20 cellular contexts compared by ENCODE assay signal in genomic region chr14:75067212-75067611, GRCh38. TPM values are rescaled to one million over a fixed set of nuclear protein-coding genes. Genes with fewer than 3 reads are reported as not detected.
DNase-seq lines count a peak whose midpoint lies in the region; ATAC-seq and TF ChIP-seq lines count a peak whose summit lies in the region.
"Had no signal": no experiment of that assay in that cellular context is flagged by ENCODE, and none has a peak within 500 bp of the region (broad histone marks: within the 10 kb centered on the region; RNA-seq: fewer than 3 reads in every experiment).

No MANE protein-coding gene starts in this region.

- peaks cover 2% of the 10 kb centered on the region in 2 donors for H3K36me3 Mint-ChIP-seq in activated T-cell treated with anti-CD3 and anti-CD28 coated beads, Interleukin-2, amount 50 U/mL, for 72 hours (ENCODE audit: insufficient read depth in 2 of 2)
- H3K36me3 Mint-ChIP-seq: CD14-positive monocyte had no signal

- no peak overlapping the region for H3K4me3 Mint-ChIP-seq in activated T-cell treated with anti-CD3 and anti-CD28 coated beads, Interleukin-2, amount 50 U/mL, for 72 hours
- H3K4me3 Mint-ChIP-seq: CD14-positive monocyte, GM23338 had no signal

- H3K79me2 ChIP-seq in OCI-LY1 (ENCODE audit: insufficient read depth, low read length) = 0 out of 2 replicates have a peak, but pooled peaks cover 13% of the 10 kb centered on the region
- H3K79me2 ChIP-seq in Karpas-422 (ENCODE audit: low read length) = peaks cover 22% of the 10 kb centered on the region

- H3K4me1 ChIP-seq in OCI-LY1 (ENCODE audit: insufficient read depth, low read length, severe bottlenecking) = peaks cover 42% of the 10 kb centered on the region
- peaks cover 33 to 61% (median 50%) of the 10 kb centered on the region in 4 donors for H3K4me1 ChIP-seq in esophagus muscularis mucosa
- H3K4me1 ChIP-seq in rectal smooth muscle tissue (ENCODE audit: control insufficient read depth, insufficient read depth, low read length) = peaks cover 17% of the 10 kb centered on the region
- peaks cover 42% of the 10 kb centered on the region for H3K4me1 ChIP-seq in Karpas-422 (ENCODE audit: low read length)

- H3K36me3 ChIP-seq in OCI-LY1 (ENCODE audit: insufficient read depth, low read length) (no peaks in the 10 kb centered on the region), esophagus muscularis mucosa (no peaks in the 10 kb centered on the region), rectal smooth muscle tissue (ENCODE audit: control insufficient read depth, insufficient read depth, low read length) (no peaks in the 10 kb centered on the region), Karpas-422 (ENCODE audit: insufficient read depth, low read length) (no peaks in the 10 kb centered on the region)

- H2AFZ ChIP-seq in OCI-LY1 (ENCODE audit: low read length) = no peak overlapping the region
- no peak overlapping the region for H2AFZ ChIP-seq in Karpas-422 (ENCODE audit: low read length)
- H2AFZ ChIP-seq: GM23338 had no signal

- H3F3A ChIP-seq in OCI-LY1 (ENCODE audit: insufficient read depth, low read length) = no peaks in the 10 kb centered on the region

- H4K20me1 ChIP-seq in OCI-LY1 (ENCODE audit: insufficient read depth, low read length) = no peaks in the 10 kb centered on the region
- H4K20me1 ChIP-seq in Karpas-422 (ENCODE audit: insufficient read depth, low read depth, low read length) = no peaks in the 10 kb centered on the region

- TF ChIP-seq POLR2A in esophagus muscularis mucosa (IDR thresholded peaks at IDR 0.05; ENCODE audit: low read depth) = no peak

- H3K9me3 Mint-ChIP-seq in activated T-cell treated with anti-CD3 and anti-CD28 coated beads, Interleukin-2, amount 50 U/mL, for 72 hours = no peaks in the 10 kb centered on the region
- H3K9me3 Mint-ChIP-seq: CD14-positive monocyte, GM23338 had no signal

- WGBS in esophagus muscularis mucosa = 89% methylated on average over 1 of the region's 1 CpG

- H3K27me3 ChIP-seq in OCI-LY1 (ENCODE audit: insufficient read depth, low read length) = no peaks in the 10 kb centered on the region
- no peaks in the 10 kb centered on the region for H3K27me3 ChIP-seq in esophagus muscularis mucosa
- no peaks in the 10 kb centered on the region for H3K27me3 ChIP-seq in rectal smooth muscle tissue (ENCODE audit: control insufficient read depth, insufficient read depth, low read length)
- no peaks in the 10 kb centered on the region for H3K27me3 ChIP-seq in Karpas-422 (ENCODE audit: low read length)
- H3K27me3 ChIP-seq: SJSA1 had no signal

- H3K4me3 ChIP-seq in OCI-LY1 (ENCODE audit: low read depth, low read length, poor library complexity, severe bottlenecking) (peak overlapping the region; percentile 74), esophagus muscularis mucosa (no peak overlapping the region), rectal smooth muscle tissue (ENCODE audit: low read length) (no peak overlapping the region), Karpas-422 (ENCODE audit: low read length) (no peak overlapping the region)
- H3K4me3 ChIP-seq: SJSA1 had no signal

- H3K27ac ChIP-seq in OCI-LY1 (ENCODE audit: low read depth, low read length, poor library complexity, severe bottlenecking) (peak overlapping the region; percentile 39), esophagus muscularis mucosa (replicated peaks in 1 of 4) (peak overlapping the region in 3 of 4 donors; percentile 86 to 94 (median 91)), rectal smooth muscle tissue (ENCODE audit: low read depth, low read length) (peak overlapping the region; percentile 25), Karpas-422 (ENCODE audit: low read length) (no peak overlapping the region), caudate nucleus (ENCODE audit: low read depth, low read length) (no peak overlapping the region)
- H3K27ac ChIP-seq: SJSA1 had no signal

- no peaks in the 10 kb centered on the region for H3K9me2 ChIP-seq in OCI-LY1 (ENCODE audit: low read depth, low read length)
- no peaks in the 10 kb centered on the region for H3K9me2 ChIP-seq in Karpas-422 (replicated peaks; ENCODE audit: insufficient read depth, low read length)

- ATAC-seq in activated T-cell treated with anti-CD3 and anti-CD28 coated beads, Interleukin-2, amount 50 U/mL, for 72 hours (replicated peaks in 1 of 2) = no peak
- no peak for ATAC-seq in GM21717 (IDR thresholded peaks at IDR 0.05; ENCODE audit: unreplicated experiment)
- ATAC-seq: GM23338 had no signal

- intact Hi-C loops in esophagus muscularis mucosa (cut with DNase I) = no loop called here

- H3K9me3 ChIP-seq in OCI-LY1 (ENCODE audit: low read length) (no peaks in the 10 kb centered on the region), esophagus muscularis mucosa (no peaks in the 10 kb centered on the region), Karpas-422 (ENCODE audit: low read length) (no peaks in the 10 kb centered on the region)
- H3K9me3 ChIP-seq: Caco-2, SJSA1 had no signal

- TF ChIP-seq CTCF in OCI-LY1 (IDR thresholded peaks at IDR 0.05; ENCODE audit: low read length) = no peak
- no peak for TF ChIP-seq CTCF in esophagus muscularis mucosa (IDR thresholded peaks at IDR 0.05)

- H3K9ac ChIP-seq in OCI-LY1 (ENCODE audit: low read length) (peak overlapping the region; percentile 10; the same call in 1 of the 2 replicates), rectal smooth muscle tissue (ENCODE audit: low read length) (no peak overlapping the region), Karpas-422 (ENCODE audit: low read length) (no peak overlapping the region)

- no peaks in the 10 kb centered on the region for H3K27me3 Mint-ChIP-seq in activated T-cell treated with anti-CD3 and anti-CD28 coated beads, Interleukin-2, amount 50 U/mL, for 72 hours (ENCODE audit: low read depth)

- TF ChIP-seq EP300 in esophagus muscularis mucosa (IDR thresholded peaks at IDR 0.05) = no peak

- H3K27ac Mint-ChIP-seq in activated T-cell treated with anti-CD3 and anti-CD28 coated beads, Interleukin-2, amount 50 U/mL, for 72 hours = no peak overlapping the region
- H3K27ac Mint-ChIP-seq: CD14-positive monocyte, GM23338 had no signal

- H3K4me2 ChIP-seq in OCI-LY1 (ENCODE audit: low read length) (peak overlapping the region; percentile 98), Karpas-422 (ENCODE audit: low read depth, low read length, poor library complexity, severe bottlenecking) (no peak overlapping the region)

- H3K4me1 Mint-ChIP-seq in activated T-cell treated with anti-CD3 and anti-CD28 coated beads, Interleukin-2, amount 50 U/mL, for 72 hours (ENCODE audit: low read depth) = peaks cover 20% of the 10 kb centered on the region

- DNase-seq in COLO829 (ENCODE audit: low spot score) (peak; percentile 50), esophagus muscularis mucosa (ENCODE audit: extremely low spot score) (no peak), Karpas-422 (no peak), caudate nucleus (lab: John Stamatoyannopoulos, UW) (no peak)
- DNase-seq in activated T-cell treated with anti-CD3 and anti-CD28 coated beads, Interleukin-2, amount 50 U/mL, for 72 hours = no peak
- DNase-seq: AML-193, Caco-2, DMS153, GF-D8, HCEC 1CT, NCI-H1694 treated with DMSO at 0.1 percent for 48 hours, NCI-H2107, NCI-H510A treated with DMSO at 0.1 percent for 48 hours, NCI-H774 had no signal

RNA-seq across cellular contexts. Expression of gene ZC2HC1C, which starts 2.2 kb away (rescaled TPM):
- total RNA-seq in esophagus muscularis mucosa = 1 to 10 TPM; 4.3 to 7.1 (median 5.9) TPM
- 1 to 10 TPM; 1.2 to 3.0 TPM for total RNA-seq in activated T-cell treated with anti-CD3 and anti-CD28 coated beads, Interleukin-2, amount 50 U/mL, for 72 hours
- total RNA-seq in Karpas-422 (2014; rRNA removed; shearing (Covaris generic); ENCODE audit: low replicate concordance) = 1.1 and 2.9 TPM in 2 replicates

RNA-seq across cellular contexts. Expression of gene ACYP1, which starts 3.4 kb away (rescaled TPM):
- total RNA-seq in esophagus muscularis mucosa = 10 to 100 TPM in 3 of 4 donors, 1 to 10 TPM in 1; 9.1 to 20.3 (median 16.9) TPM
- 10 to 100 TPM; 40.5 to 44.9 TPM for total RNA-seq in activated T-cell treated with anti-CD3 and anti-CD28 coated beads, Interleukin-2, amount 50 U/mL, for 72 hours
- 80.3 and 84.2 TPM in 2 replicates for total RNA-seq in Karpas-422 (2014; rRNA removed; shearing (Covaris generic); ENCODE audit: low replicate concordance)

RNA-seq across cellular contexts. Expression of gene MLH3, which starts 15.9 kb away (rescaled TPM):
- 10 to 100 TPM; 24.5 to 40.7 (median 32.9) TPM for total RNA-seq in esophagus muscularis mucosa
- total RNA-seq in activated T-cell treated with anti-CD3 and anti-CD28 coated beads, Interleukin-2, amount 50 U/mL, for 72 hours = 10 to 100 TPM; 16.9 to 19.3 TPM
- 58.3 and 71.5 TPM in 2 replicates for total RNA-seq in Karpas-422 (2014; rRNA removed; shearing (Covaris generic); ENCODE audit: low replicate concordance)

RNA-seq across cellular contexts. Expression of gene NEK9, which starts 59.6 kb away (rescaled TPM):
- total RNA-seq in esophagus muscularis mucosa = 100 to 1,000 TPM in 1 of 4 donors, 10 to 100 TPM in 3; 52.3 to 111 (median 79.0) TPM
- 10 to 100 TPM; 64.1 to 77.5 TPM for total RNA-seq in activated T-cell treated with anti-CD3 and anti-CD28 coated beads, Interleukin-2, amount 50 U/mL, for 72 hours
- 103 and 179 TPM in 2 replicates for total RNA-seq in Karpas-422 (2014; rRNA removed; shearing (Covaris generic); ENCODE audit: low replicate concordance)

Comparison
In these comparisons a context has a peak if more than half of its experiments do, and no peak if none do; other contexts are left out.
1. H3K27ac ChIP-seq: peak in OCI-LY1 (single experiment), esophagus muscularis mucosa (3 of 4) and rectal smooth muscle tissue (single experiment); none in Karpas-422 (single experiment) and caudate nucleus (single experiment).